In genomic region chr19:6393074-6393981, GRCh38 we compare ENCODE assay signal across 8 cellular contexts. TPM values are rescaled to one million over a fixed set of nuclear protein-coding genes. Genes with fewer than 3 reads are reported as not detected.
DNase-seq lines count a peak whose midpoint lies in the region; ATAC-seq and TF ChIP-seq lines count a peak whose summit lies in the region.

Gene GTF2F1 (minus strand): TSS chr19:6393164. CDS start chr19:6392995, 169 bp downstream.

- H3K9me3 Mint-ChIP-seq in chondrocyte (ENCODE audit: low read depth): no peaks in the 10 kb centered on the region

- H3K36me3 Mint-ChIP-seq in chondrocyte (ENCODE audit: low read depth): peaks cover 8% of the 10 kb centered on the region

- peaks cover 28% of the 10 kb centered on the region for H3K4me1 Mint-ChIP-seq in chondrocyte (ENCODE audit: low read depth)

- no peaks in the 10 kb centered on the region for H3K27me3 Mint-ChIP-seq in chondrocyte (ENCODE audit: low read depth)

- TF ChIP-seq CTCF in AG10803 (conservative IDR thresholded peaks at IDR 0.05; ENCODE audit: low read length) (peak; percentile 17; the same call in 1 of the 2 replicates), chondrocyte (IDR thresholded peaks at IDR 0.05) (peak; percentile 34)

- H3K4me3 Mint-ChIP-seq in chondrocyte (ENCODE audit: unreplicated experiment): peak within 1 kb of the TSS; percentile 90

- peak within 1 kb of the TSS; percentile 73 for H3K4me3 ChIP-seq in AG10803 (ENCODE audit: low read length)

- peak; percentile 85 for ATAC-seq in GM19035 (IDR thresholded peaks at IDR 0.05; ENCODE audit: unreplicated experiment)
- ATAC-seq in HG03378 (IDR thresholded peaks at IDR 0.05; ENCODE audit: unreplicated experiment): peak; percentile 71

- DNase-seq in AG10803 (ENCODE audit: low read depth) (peak; percentile 95), NCI-H510A treated with DMSO at 0.1 percent for 48 hours (lab: John Stamatoyannopoulos, UW) (peak; percentile 98), chondrocyte (ENCODE audit: low spot score) (peak; percentile 97), kidney glomerular epithelial cell (lab: John Stamatoyannopoulos, UW) (peak; percentile 93)
- peak; percentile 87 to 89 for DNase-seq in activated CD4-positive, alpha-beta T cell treated with anti-CD3 and anti-CD28 coated beads for 24 hours (ENCODE audit: low read depth in 2 of 2)
- DNase-seq in stimulated activated CD4-positive, alpha-beta T cell treated with anti-CD3 and anti-CD28 coated beads, Interleukin-1b, Interleukin-23, amount 100 ng/mL, for 1 hour (ENCODE audit: low read depth in 2 of 2): peak; percentile 73 to 88

- peak within 1 kb of the TSS; percentile 94 for H3K27ac Mint-ChIP-seq in chondrocyte (ENCODE audit: unreplicated experiment)

RNA-seq across cellular contexts. Expression of gene GTF2F1, which starts in this region (rescaled TPM):
- 58.8 to 64.0 TPM (median 60.4 TPM) in 3 replicates for total RNA-seq in chondrocyte

Comparison
In these comparisons a context has a peak if more than half of its experiments do, and no peak if none do; other contexts are left out.
1. Peak in every context shown above with its lines: DNase-seq, ATAC-seq and H3K4me3 ChIP-seq.